30 cellular contexts compared by ENCODE assay signal in the genomic region with DNA sequence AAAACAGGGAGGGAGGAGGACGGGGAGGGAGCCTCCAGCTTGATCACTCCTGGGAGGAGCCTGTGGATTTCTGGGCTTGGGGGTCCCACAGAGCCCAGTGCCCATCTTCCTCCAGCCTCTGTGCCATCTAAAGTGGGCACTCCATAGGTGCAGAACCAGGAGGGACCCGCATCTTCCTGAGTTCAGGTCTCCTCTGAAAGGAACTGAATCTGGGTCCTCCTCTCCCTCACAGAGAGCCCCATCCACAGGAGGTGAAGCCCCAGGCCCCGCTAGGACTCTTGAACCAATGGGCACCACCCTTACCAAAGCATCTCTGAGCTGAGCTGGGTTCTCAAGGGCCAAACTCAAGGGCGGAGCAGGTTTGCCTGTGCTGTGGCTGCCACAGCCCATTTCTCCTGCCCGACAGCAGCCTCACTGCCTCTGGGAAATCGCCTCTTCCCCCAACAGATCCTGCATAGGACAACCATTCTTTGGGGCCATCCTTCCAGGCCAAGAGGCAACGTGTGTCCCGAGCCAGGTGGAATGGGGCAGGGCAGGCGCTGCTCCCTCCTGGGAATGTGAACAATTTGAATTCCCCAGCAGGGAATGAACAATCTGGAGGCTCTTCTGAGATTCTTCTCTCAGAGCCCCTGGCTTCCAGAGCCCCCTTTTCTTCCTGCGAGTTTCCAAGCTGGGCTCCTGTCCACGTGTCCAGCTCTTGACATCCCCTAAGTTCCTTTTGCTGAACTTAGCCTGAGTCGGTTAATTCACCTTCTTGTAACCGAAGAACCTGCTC.
"Had no signal": no experiment of that assay in that cellular context is flagged by ENCODE, and none has a peak within 500 bp of the region (broad histone marks: within the 10 kb centered on the region; RNA-seq: fewer than 3 reads in every experiment).

No MANE protein-coding gene starts in this region.

- H3K36me3 ChIP-seq: brain microvascular endothelial cell, cardiac muscle cell, Peyer's patch, SJSA1 had no signal

- H3K4me1 Mint-ChIP-seq: activated B cell treated with CpG ODN at 0.5 μM for 24 hours; activated CD4-positive, alpha-beta T cell treated with anti-CD3 and anti-CD28 coated beads, Interleukin-2, amount 10 ng/mL, durations not matched to agents 7 days and 5 days; activated naive CD4-positive, alpha-beta T cell treated with anti-CD3 and anti-CD28 coated beads, Interleukin-2, amount 10 ng/mL, durations not matched to agents 7 days and 5 days; activated naive CD8-positive, alpha-beta T cell treated with anti-CD3 and anti-CD28 coated beads for 36 hours; activated T-helper 17 cell treated with anti-CD3 and anti-CD28 coated beads, Interleukin-2, amount 50 U/mL, for 72 hours; T-helper 17 cell had no signal

- H3K4me3 ChIP-seq: cardiac muscle cell, K562, Peyer's patch, SJSA1 had no signal

- H3K27ac ChIP-seq: brain microvascular endothelial cell, cardiac muscle cell, Peyer's patch, RWPE1, SJSA1 had no signal

- H3K36me3 Mint-ChIP-seq: activated CD4-positive, alpha-beta memory T cell treated with anti-CD3 and anti-CD28 coated beads for 36 hours; activated naive CD4-positive, alpha-beta T cell treated with anti-CD3 and anti-CD28 coated beads, Interleukin-2, amount 10 ng/mL, durations not matched to agents 7 days and 5 days; activated naive CD8-positive, alpha-beta T cell treated with anti-CD3 and anti-CD28 coated beads for 36 hours had no signal

- H3K4me1 ChIP-seq: Peyer's patch, SJSA1 had no signal

- DNase-seq: activated B cell treated with CpG ODN at 0.5 μM for 24 hours; activated CD4-positive, alpha-beta memory T cell treated with anti-CD3 and anti-CD28 coated beads for 36 hours; activated CD4-positive, alpha-beta T cell treated with anti-CD3 and anti-CD28 coated beads for 1 hour; activated CD4-positive, alpha-beta T cell treated with anti-CD3 and anti-CD28 coated beads, Interleukin-2, amount 10 ng/mL, durations not matched to agents 7 days and 5 days; activated CD8-positive, alpha-beta memory T cell treated with anti-CD3 and anti-CD28 coated beads for 24 hours; activated gamma-delta T cell treated with Interleukin-2 at 50 U/mL for 16 hours; activated naive CD4-positive, alpha-beta T cell treated with anti-CD3 and anti-CD28 coated beads, Interleukin-2, amount 10 ng/mL, durations not matched to agents 7 days and 5 days; activated naive CD8-positive, alpha-beta T cell treated with anti-CD3 and anti-CD28 coated beads for 36 hours; activated T-cell treated with anti-CD3 and anti-CD28 coated beads, Interleukin-2, amount 50 U/mL, for 4 hours; brain microvascular endothelial cell; Karpas-422; MM.1S; NCI-H1105 treated with DMSO at 0.1 percent for 48 hours; NCI-H1436 treated with DMSO at 0.1 percent for 48 hours; NCI-H187; NCI-H2081; NCI-H510A treated with DMSO at 0.1 percent for 48 hours; NCI-H69; NK-92 treated with Interleukin-12 subunit alpha and Interleukin-12 subunit beta, amount 100 ng/mL, for 24 hours; OCI-M1; Peyer's patch; Right ventricle myocardium superior; T-helper 17 cell; T-helper 9 cell had no signal

- H3K4me3 Mint-ChIP-seq: activated B cell treated with CpG ODN at 0.5 μM for 24 hours; activated CD4-positive, alpha-beta memory T cell treated with anti-CD3 and anti-CD28 coated beads for 36 hours; activated CD4-positive, alpha-beta T cell treated with anti-CD3 and anti-CD28 coated beads, Interleukin-2, amount 10 ng/mL, durations not matched to agents 7 days and 5 days; activated naive CD4-positive, alpha-beta T cell treated with anti-CD3 and anti-CD28 coated beads, Interleukin-2, amount 10 ng/mL, durations not matched to agents 7 days and 5 days; activated naive CD8-positive, alpha-beta T cell treated with anti-CD3 and anti-CD28 coated beads for 36 hours; activated T-cell treated with anti-CD3 and anti-CD28 coated beads, Interleukin-2, amount 50 U/mL, for 4 hours; activated T-helper 17 cell treated with anti-CD3 and anti-CD28 coated beads, Interleukin-2, amount 50 U/mL, for 72 hours; T-helper 17 cell had no signal

- H3K27me3 ChIP-seq: brain microvascular endothelial cell, cardiac muscle cell, Peyer's patch, SJSA1 had no signal

- H3K27ac Mint-ChIP-seq: activated B cell treated with CpG ODN at 0.5 μM for 24 hours; activated CD4-positive, alpha-beta memory T cell treated with anti-CD3 and anti-CD28 coated beads for 36 hours; activated CD4-positive, alpha-beta T cell treated with anti-CD3 and anti-CD28 coated beads, Interleukin-2, amount 10 ng/mL, durations not matched to agents 7 days and 5 days; activated naive CD4-positive, alpha-beta T cell treated with anti-CD3 and anti-CD28 coated beads, Interleukin-2, amount 10 ng/mL, durations not matched to agents 7 days and 5 days; activated naive CD8-positive, alpha-beta T cell treated with anti-CD3 and anti-CD28 coated beads for 36 hours; activated T-helper 17 cell treated with anti-CD3 and anti-CD28 coated beads, Interleukin-2, amount 50 U/mL, for 72 hours; T-helper 17 cell had no signal

- ATAC-seq: activated T-cell treated with anti-CD3 and anti-CD28 coated beads, Interleukin-2, amount 50 U/mL, for 4 hours; activated T-helper 17 cell treated with anti-CD3 and anti-CD28 coated beads, Interleukin-2, amount 50 U/mL, for 72 hours; K562; SK-N-SH treated with all-trans-retinoic acid at 6 μM for 48 hours; T-helper 17 cell had no signal

- H3K9me3 ChIP-seq: SJSA1 had no signal

- H3K27me3 Mint-ChIP-seq: activated B cell treated with CpG ODN at 0.5 μM for 24 hours; activated naive CD4-positive, alpha-beta T cell treated with anti-CD3 and anti-CD28 coated beads, Interleukin-2, amount 10 ng/mL, durations not matched to agents 7 days and 5 days; activated T-helper 17 cell treated with anti-CD3 and anti-CD28 coated beads, Interleukin-2, amount 50 U/mL, for 72 hours; T-helper 17 cell had no signal
